In the genomic region with DNA sequence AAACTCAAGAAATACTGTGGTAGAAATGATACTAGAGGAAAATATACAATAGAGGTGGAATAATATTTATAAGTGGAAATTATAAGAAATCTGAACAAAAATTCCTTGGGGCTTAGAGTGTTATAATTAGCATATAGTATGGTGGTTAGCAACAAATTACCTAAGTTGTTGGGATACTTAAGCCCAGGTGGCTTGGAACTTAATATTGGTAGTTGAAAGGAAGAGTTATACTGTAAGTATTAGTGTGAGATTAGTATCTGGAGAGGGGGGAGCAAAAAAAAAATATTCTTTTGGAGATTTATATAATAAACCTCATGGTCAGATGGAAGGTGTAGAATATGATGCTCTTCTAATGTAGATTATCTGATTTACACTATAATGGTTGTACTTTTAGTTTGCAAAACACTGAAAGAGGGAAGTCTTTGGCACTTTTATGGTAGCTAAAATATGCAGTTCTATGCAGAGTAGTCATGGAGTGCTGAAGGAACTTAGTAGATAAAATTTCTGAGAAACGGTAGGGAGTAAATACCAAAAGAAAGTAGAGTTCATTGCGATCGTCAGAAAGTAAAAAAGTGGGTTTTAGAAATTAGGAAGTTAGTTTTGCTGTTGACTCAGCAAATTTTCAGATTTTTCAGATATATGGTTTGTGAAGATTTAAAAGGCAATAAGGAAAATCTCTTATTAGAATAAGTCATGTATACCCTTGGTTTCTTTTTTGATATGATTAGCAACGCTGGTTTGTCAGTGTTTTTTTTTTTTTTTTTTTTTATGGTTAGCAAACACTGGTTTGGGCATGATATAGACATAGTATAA, we compare ENCODE assay signal across 1 cellular context.
TF ChIP-seq lines count a peak whose summit lies in the region.

No MANE protein-coding gene starts in this region.

TF ChIP-seq in H1, 55 proteins besides CTCF, POLR2A, EP300 and RAD21:
- peak; percentile 64 for TF ChIP-seq MAFK (IDR thresholded peaks at IDR 0.05; ENCODE audit: low read depth, low read length)
- TF ChIP-seq HDAC6 (IDR thresholded peaks at IDR 0.05; ENCODE audit: low read depth, low read length) = no peak
- no peak for TF ChIP-seq HDAC2 (IDR thresholded peaks at IDR 0.05; ENCODE audit: borderline replicate concordance in 1 of 2, low read depth in 2 of 2, low read length in 2 of 2)
- TF ChIP-seq TAF7 (optimal IDR thresholded peaks at IDR 0.05; ENCODE audit: borderline replicate concordance, low read depth, low read length) = no peak
- TF ChIP-seq TEAD4 (IDR thresholded peaks at IDR 0.05; ENCODE audit: low read depth, low read length) = no peak
- TF ChIP-seq NRF1 (IDR thresholded peaks at IDR 0.05; ENCODE audit: low read depth, low read length) = no peak
- TF ChIP-seq ASH2L (IDR thresholded peaks at IDR 0.05; ENCODE audit: low read length) = no peak
- no peak for TF ChIP-seq POU5F1 (IDR thresholded peaks at IDR 0.05; ENCODE audit: low read depth, low read length)
- TF ChIP-seq, protein P1, sequence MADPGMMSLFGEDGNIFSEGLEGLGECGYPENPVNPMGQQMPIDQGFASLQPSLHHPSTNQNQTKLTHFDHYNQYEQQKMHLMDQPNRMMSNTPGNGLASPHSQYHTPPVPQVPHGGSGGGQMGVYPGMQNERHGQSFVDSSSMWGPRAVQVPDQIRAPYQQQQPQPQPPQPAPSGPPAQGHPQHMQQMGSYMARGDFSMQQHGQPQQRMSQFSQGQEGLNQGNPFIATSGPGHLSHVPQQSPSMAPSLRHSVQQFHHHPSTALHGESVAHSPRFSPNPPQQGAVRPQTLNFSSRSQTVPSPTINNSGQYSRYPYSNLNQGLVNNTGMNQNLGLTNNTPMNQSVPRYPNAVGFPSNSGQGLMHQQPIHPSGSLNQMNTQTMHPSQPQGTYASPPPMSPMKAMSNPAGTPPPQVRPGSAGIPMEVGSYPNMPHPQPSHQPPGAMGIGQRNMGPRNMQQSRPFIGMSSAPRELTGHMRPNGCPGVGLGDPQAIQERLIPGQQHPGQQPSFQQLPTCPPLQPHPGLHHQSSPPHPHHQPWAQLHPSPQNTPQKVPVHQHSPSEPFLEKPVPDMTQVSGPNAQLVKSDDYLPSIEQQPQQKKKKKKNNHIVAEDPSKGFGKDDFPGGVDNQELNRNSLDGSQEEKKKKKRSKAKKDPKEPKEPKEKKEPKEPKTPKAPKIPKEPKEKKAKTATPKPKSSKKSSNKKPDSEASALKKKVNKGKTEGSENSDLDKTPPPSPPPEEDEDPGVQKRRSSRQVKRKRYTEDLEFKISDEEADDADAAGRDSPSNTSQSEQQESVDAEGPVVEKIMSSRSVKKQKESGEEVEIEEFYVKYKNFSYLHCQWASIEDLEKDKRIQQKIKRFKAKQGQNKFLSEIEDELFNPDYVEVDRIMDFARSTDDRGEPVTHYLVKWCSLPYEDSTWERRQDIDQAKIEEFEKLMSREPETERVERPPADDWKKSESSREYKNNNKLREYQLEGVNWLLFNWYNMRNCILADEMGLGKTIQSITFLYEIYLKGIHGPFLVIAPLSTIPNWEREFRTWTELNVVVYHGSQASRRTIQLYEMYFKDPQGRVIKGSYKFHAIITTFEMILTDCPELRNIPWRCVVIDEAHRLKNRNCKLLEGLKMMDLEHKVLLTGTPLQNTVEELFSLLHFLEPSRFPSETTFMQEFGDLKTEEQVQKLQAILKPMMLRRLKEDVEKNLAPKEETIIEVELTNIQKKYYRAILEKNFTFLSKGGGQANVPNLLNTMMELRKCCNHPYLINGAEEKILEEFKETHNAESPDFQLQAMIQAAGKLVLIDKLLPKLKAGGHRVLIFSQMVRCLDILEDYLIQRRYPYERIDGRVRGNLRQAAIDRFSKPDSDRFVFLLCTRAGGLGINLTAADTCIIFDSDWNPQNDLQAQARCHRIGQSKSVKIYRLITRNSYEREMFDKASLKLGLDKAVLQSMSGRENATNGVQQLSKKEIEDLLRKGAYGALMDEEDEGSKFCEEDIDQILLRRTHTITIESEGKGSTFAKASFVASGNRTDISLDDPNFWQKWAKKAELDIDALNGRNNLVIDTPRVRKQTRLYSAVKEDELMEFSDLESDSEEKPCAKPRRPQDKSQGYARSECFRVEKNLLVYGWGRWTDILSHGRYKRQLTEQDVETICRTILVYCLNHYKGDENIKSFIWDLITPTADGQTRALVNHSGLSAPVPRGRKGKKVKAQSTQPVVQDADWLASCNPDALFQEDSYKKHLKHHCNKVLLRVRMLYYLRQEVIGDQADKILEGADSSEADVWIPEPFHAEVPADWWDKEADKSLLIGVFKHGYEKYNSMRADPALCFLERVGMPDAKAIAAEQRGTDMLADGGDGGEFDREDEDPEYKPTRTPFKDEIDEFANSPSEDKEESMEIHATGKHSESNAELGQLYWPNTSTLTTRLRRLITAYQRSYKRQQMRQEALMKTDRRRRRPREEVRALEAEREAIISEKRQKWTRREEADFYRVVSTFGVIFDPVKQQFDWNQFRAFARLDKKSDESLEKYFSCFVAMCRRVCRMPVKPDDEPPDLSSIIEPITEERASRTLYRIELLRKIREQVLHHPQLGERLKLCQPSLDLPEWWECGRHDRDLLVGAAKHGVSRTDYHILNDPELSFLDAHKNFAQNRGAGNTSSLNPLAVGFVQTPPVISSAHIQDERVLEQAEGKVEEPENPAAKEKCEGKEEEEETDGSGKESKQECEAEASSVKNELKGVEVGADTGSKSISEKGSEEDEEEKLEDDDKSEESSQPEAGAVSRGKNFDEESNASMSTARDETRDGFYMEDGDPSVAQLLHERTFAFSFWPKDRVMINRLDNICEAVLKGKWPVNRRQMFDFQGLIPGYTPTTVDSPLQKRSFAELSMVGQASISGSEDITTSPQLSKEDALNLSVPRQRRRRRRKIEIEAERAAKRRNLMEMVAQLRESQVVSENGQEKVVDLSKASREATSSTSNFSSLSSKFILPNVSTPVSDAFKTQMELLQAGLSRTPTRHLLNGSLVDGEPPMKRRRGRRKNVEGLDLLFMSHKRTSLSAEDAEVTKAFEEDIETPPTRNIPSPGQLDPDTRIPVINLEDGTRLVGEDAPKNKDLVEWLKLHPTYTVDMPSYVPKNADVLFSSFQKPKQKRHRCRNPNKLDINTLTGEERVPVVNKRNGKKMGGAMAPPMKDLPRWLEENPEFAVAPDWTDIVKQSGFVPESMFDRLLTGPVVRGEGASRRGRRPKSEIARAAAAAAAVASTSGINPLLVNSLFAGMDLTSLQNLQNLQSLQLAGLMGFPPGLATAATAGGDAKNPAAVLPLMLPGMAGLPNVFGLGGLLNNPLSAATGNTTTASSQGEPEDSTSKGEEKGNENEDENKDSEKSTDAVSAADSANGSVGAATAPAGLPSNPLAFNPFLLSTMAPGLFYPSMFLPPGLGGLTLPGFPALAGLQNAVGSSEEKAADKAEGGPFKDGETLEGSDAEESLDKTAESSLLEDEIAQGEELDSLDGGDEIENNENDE (IDR thresholded peaks at IDR 0.05; ENCODE audit: insufficient replicate concordance, low read length) = peak; percentile 20
- TF ChIP-seq CHD2 (IDR thresholded peaks at IDR 0.05; ENCODE audit: low read length) = no peak
- no peak for TF ChIP-seq SUZ12 (IDR thresholded peaks at IDR 0.05; ENCODE audit: low read length)
- TF ChIP-seq CBX5 (IDR thresholded peaks at IDR 0.05; ENCODE audit: low read depth, low read length) = no peak
- no peak for TF ChIP-seq TAF1 (IDR thresholded peaks at IDR 0.05; ENCODE audit: low read depth, low read length)
- TF ChIP-seq TCF12 (IDR thresholded peaks at IDR 0.05; ENCODE audit: low read depth, low read length) = no peak
- no peak for TF ChIP-seq FOSL1 (IDR thresholded peaks at IDR 0.05; ENCODE audit: insufficient read depth, low read depth, low read length)
